In the genomic region with DNA sequence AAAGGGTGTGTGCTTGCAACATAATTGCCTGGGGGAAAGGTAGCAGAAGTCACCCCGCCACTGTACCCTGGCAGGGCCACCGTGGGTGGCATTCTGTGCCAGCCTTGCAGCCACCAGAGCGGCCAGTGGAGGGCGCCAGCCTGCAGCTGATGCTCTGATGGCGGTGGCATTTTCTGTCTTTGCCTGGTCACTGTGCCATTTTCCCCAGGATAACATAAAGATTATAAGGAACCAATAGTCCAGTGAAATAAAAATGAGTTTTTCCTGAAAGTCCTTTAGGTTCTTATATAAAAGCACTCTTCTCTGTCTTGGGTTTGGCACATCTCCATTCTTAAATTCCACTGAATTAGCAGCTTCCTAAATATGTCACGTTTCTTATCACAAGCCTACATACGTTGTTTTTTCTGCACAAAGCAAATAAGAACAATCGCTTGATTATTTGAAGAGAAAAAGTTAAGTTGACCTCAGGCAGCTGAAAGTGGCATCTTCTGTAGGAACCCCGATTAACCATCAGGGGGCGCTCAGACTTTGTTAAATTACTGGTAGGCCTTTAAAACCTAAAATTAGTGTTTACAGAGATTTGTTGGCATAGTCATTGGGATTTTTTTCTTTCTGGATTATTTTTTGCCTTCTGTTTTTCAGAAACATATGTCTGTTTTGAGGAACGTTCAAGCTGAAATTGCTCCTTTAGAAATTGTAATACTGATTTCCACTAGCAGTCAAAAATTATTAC, we compare ENCODE assay signal across 8 cellular contexts.
A peak's percentile ranks its signal among the peaks of the same experiment; 100 is the strongest.
DNase-seq lines count a peak whose midpoint lies in the region; ATAC-seq and TF ChIP-seq lines count a peak whose summit lies in the region.

No MANE protein-coding gene starts in this region.

- intact Hi-C loops in right cardiac atrium (cut with DNase I) (loop anchor here (2.0 to 10.0 kb wide), 3 partner anchors 269 to 371 kb away; no protein-coding TSS in a partner anchor), sciatic nerve (cut with DNase I) (loop anchor here (10.0 kb wide), 1 partner anchor 269 kb away; no protein-coding TSS in a partner anchor)

- no peaks in the 10 kb centered on the region for H3K27me3 ChIP-seq in BJ (ENCODE audit: control insufficient read depth, insufficient read depth, low read length)
- no peaks in the 10 kb centered on the region for H3K27me3 ChIP-seq in right cardiac atrium (ENCODE audit: control insufficient read depth, insufficient read depth)

- DNase-seq in BJ (ENCODE audit: low read depth): peak; percentile 8
- DNase-seq in NCI-H146 (lab: John Stamatoyannopoulos, UW): peak; percentile 77
- DNase-seq in T-helper 2 cell: peak in 4 of 5 experiments; percentile 21 to 59 (median 47)
- peak; percentile 35 to 83 (median 79) for DNase-seq in right cardiac atrium
- DNase-seq in sciatic nerve (ENCODE audit: low spot score): peak; percentile 74

- peak; percentile 66 for ATAC-seq in GM21390 (IDR thresholded peaks at IDR 0.05; ENCODE audit: unreplicated experiment)
- ATAC-seq in right cardiac atrium: peak; percentile 74
- ATAC-seq in sciatic nerve: peak; percentile 68
- ATAC-seq in GM18870 (IDR thresholded peaks at IDR 0.05; ENCODE audit: unreplicated experiment): no peak

- H3K4me3 ChIP-seq in BJ (ENCODE audit: low read depth, low read length) (no peak overlapping the region), right cardiac atrium (ENCODE audit: low read length) (no peak overlapping the region)

- H3K27ac ChIP-seq in angular gyrus (ENCODE audit: low read depth, low read length) (peak overlapping the region; percentile 95), right cardiac atrium (ENCODE audit: low read length) (no peak overlapping the region)

- CTCF ChIA-PET in BJ (lab: Yijun Ruan, JAX): interaction anchor here (0.7 to 9.4 kb wide), 58 partner anchors 9 to 1190 kb away, joined by 3 to 208 read pairs (median 4); partner anchors contain the start of genes KIZ, NKX2-2 and XRN2

- peak; percentile 91 for TF ChIP-seq CTCF in BJ (IDR thresholded peaks at IDR 0.05; ENCODE audit: insufficient read depth, low read depth, low read length)

- H3K9me3 ChIP-seq in right cardiac atrium (ENCODE audit: control insufficient read depth, low read length): no peaks in the 10 kb centered on the region

- H3K4me1 ChIP-seq in right cardiac atrium (ENCODE audit: control insufficient read depth, insufficient read depth, low read length): no peaks in the 10 kb centered on the region

- peaks cover 6% of the 10 kb centered on the region for H3K36me3 ChIP-seq in BJ (ENCODE audit: control insufficient read depth, insufficient read depth, low read length)

- WGBS in right cardiac atrium: 5% methylated on average over 11 of the region's 11 CpGs

- POLR2A ChIA-PET in BJ (lab: Charles Lee): interaction anchor here (0.6 kb wide), 1 partner anchor 262 kb away, joined by 3 read pairs; no protein-coding TSS in a partner anchor

Comparison
In these comparisons a context has a peak if more than half of its experiments do, and no peak if none do; other contexts are left out.
1. DNase-seq: peak in every context shown above with its lines; median percentile 79 in right cardiac atrium; 77 in NCI-H146; 74 in sciatic nerve; 47 in T-helper 2 cell; 8 in BJ.